ENCODE assay signal across 1 cellular context in the genomic region with DNA sequence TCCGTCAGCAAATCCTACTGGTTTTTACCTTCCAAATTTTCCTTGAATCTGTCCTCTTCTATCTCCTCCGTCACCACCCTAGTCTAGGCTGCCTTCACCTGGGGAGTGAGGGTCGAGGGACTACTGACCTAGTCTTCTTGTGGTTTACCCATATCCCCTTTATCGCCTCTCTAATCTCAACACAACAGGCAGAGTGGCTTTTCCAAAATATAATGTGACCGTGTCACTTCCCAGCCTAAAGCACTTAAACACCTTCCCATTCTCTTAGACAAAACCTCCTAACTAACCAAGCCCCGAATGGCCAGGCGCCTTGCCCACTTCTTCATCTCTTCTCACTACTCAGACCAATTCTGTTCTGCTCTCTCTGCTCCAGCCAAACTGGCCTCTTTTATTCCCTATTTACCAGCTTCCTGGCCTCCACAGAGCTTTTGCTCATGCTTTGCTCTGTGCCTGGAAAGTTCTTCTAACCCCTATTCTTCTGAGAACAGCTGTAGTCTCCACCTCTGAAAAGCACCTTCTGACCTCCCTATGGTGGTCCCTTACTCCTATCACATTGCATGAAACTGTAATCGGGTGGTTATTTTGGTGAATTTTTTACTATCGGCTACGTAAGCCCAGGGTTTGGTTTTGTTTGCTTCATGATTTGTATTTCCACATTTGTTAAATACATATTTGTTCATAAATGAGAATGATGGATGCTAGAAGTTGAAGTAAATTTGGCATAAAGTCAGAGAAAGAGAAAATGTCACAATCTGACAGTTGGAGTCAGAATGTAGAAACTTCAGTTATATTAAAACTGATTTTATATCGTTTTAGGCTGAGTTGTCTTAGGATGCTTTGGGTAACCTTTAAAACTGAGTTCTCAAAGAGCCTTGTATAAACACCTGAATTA.
TF ChIP-seq lines count a peak whose summit lies in the region.

No MANE protein-coding gene starts in this region.

TF ChIP-seq in K562, 482 proteins besides CTCF, POLR2A, EP300 and RAD21 (continued from another document and continues in another):
- TF ChIP-seq, protein P1, sequence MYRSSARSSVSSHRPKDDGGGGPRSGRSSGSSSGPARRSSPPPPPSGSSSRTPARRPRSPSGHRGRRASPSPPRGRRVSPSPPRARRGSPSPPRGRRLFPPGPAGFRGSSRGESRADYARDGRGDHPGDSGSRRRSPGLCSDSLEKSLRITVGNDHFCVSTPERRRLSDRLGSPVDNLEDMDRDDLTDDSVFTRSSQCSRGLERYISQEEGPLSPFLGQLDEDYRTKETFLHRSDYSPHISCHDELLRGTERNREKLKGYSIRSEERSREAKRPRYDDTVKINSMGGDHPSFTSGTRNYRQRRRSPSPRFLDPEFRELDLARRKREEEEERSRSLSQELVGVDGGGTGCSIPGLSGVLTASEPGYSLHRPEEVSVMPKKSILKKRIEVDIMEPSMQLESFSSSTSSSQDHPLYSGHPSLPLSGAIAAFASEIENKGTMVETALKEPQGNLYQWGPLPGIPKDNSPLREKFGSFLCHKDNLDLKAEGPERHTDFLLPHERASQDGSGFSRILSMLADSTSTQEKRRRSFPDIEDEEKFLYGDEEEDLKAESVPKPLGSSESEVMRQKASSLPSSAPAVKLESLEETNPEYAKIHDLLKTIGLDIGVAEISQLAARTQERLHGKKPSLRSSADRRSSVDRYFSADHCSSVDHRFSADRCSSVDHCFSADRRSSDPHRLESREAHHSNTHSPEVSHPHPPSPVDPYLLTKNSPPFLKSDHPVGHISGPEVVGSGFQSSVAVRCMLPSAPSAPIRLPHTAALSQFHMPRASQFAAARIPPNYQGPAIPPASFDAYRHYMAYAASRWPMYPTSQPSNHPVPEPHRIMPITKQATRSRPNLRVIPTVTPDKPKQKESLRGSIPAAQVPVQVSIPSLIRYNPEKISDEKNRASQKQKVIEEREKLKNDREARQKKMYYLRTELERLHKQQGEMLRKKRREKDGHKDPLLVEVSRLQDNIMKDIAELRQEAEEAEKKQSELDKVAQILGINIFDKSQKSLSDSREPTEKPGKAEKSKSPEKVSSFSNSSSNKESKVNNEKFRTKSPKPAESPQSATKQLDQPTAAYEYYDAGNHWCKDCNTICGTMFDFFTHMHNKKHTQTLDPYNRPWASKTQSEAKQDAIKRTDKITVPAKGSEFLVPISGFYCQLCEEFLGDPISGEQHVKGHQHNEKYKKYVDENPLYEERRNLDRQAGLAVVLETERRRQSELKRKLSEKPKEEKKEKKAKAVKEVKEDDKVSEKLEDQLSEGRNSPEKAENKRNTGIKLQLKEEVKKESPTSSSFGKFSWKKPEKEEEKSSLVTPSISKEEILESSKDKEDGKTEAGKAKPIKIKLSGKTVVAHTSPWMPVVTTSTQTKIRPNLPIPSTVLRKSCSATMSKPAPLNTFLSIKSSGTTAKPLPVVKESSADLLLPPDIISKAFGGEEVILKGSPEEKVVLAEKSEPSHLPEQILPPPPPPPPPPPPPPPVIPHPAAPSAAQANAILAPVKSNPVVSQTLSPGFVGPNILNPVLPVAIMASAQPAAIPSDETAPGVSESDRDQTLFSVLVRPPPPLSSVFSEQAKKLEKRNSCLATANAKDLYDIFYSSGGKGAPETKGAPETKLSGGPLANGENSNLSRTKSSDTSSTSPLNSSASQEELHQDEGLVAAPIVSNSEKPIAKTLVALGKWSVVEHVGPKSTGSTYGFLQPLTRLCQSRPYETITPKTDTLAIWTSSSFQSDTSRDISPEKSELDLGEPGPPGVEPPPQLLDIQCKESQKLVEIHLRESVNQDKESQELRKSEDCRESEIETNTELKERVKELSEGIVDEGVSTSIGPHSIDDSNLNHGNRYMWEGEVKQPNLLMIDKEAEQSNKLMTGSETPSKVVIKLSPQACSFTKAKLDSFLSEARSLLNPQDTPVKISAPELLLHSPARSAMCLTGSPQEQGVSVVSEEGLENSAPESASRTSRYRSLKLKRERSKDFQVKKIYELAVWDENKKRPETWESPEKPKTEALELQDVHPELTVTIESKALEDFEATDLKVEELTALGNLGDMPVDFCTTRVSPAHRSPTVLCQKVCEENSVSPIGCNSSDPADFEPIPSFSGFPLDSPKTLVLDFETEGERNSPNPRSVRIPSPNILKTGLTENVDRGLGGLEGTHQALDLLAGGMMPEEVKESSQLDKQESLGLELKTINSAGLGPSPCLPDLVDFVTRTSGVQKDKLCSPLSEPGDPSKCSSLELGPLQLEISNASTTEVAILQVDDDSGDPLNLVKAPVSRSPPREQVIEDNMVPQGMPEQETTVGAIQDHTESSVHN (IDR thresholded peaks at IDR 0.05; ENCODE audit: borderline replicate concordance in 1 of 2, low read depth in 1 of 2): no peak
- peak; percentile 43 for TF ChIP-seq TBP (optimal IDR thresholded peaks at IDR 0.05; ENCODE audit: low read depth, low read length)
- TF ChIP-seq, protein P2, sequence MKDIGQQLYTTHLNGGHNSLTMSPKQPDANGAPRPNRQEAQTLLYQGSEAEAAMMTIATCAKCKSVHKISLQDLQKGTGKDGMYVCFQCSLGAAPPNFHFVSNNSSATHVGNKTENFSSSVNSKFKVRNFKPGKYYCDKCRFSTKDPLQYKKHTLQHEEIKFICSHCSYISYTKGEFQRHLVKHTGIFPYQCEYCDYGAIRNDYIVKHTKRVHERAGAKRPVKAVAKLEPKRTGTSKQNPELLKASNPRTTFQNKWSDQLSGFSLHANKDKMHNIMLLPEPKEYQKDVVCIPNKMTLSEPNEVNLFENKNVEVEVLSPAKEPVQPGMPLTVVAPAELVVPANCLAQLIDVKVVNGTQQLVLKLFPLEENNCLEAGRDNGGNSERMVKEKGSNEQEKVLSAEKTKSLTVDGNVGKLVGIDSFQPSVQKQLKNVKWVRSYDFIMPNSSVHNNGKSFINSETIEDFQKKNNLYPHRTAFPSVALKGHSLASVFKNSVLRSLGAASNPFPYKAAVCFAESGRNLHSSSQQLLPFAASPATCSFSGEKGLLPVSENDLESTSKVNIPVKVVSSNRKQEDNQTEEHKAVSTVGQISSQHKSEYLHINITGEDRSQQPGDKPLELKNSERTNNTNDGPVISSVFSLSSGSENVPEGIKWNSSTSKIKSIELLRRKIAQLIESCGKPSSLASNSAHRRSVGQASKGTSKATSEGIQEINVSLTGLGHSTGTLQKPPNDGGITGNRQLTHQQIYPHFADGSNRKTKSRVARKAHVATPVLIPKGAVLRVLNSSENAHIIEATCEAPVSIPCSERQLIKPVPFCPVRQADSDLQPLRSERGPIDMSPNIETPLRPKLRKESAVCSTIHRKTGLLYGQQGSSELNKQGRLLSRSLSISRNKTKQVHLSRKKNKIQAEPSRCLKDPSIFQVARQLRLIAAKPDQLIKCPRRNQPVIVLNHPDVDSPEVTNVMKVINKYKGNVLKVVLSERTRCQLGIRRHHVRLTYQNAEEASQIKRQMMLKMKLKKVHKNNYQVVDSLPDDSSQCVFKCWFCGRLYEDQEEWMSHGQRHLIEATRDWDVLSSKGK (CRISPR knock-in tag; IDR thresholded peaks at IDR 0.05): no peak
- TF ChIP-seq ZNF347 (CRISPR knock-in tag; IDR thresholded peaks at IDR 0.05; ENCODE audit: low read depth): peak; percentile 67; the same call in 1 of the 2 replicates
- no peak for TF ChIP-seq SAFB (IDR thresholded peaks at IDR 0.05; ENCODE audit: borderline replicate concordance, low read depth, low read length)
- TF ChIP-seq, protein P3, sequence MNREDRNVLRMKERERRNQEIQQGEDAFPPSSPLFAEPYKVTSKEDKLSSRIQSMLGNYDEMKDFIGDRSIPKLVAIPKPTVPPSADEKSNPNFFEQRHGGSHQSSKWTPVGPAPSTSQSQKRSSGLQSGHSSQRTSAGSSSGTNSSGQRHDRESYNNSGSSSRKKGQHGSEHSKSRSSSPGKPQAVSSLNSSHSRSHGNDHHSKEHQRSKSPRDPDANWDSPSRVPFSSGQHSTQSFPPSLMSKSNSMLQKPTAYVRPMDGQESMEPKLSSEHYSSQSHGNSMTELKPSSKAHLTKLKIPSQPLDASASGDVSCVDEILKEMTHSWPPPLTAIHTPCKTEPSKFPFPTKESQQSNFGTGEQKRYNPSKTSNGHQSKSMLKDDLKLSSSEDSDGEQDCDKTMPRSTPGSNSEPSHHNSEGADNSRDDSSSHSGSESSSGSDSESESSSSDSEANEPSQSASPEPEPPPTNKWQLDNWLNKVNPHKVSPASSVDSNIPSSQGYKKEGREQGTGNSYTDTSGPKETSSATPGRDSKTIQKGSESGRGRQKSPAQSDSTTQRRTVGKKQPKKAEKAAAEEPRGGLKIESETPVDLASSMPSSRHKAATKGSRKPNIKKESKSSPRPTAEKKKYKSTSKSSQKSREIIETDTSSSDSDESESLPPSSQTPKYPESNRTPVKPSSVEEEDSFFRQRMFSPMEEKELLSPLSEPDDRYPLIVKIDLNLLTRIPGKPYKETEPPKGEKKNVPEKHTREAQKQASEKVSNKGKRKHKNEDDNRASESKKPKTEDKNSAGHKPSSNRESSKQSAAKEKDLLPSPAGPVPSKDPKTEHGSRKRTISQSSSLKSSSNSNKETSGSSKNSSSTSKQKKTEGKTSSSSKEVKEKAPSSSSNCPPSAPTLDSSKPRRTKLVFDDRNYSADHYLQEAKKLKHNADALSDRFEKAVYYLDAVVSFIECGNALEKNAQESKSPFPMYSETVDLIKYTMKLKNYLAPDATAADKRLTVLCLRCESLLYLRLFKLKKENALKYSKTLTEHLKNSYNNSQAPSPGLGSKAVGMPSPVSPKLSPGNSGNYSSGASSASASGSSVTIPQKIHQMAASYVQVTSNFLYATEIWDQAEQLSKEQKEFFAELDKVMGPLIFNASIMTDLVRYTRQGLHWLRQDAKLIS (CRISPR knock-in tag; IDR thresholded peaks at IDR 0.05): no peak
- TF ChIP-seq, protein P4, sequence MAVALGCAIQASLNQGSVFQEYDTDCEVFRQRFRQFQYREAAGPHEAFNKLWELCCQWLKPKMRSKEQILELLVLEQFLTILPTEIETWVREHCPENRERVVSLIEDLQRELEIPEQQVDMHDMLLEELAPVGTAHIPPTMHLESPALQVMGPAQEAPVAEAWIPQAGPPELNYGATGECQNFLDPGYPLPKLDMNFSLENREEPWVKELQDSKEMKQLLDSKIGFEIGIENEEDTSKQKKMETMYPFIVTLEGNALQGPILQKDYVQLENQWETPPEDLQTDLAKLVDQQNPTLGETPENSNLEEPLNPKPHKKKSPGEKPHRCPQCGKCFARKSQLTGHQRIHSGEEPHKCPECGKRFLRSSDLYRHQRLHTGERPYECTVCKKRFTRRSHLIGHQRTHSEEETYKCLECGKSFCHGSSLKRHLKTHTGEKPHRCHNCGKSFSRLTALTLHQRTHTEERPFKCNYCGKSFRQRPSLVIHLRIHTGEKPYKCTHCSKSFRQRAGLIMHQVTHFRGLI (CRISPR knock-in tag; IDR thresholded peaks at IDR 0.05): no peak
- no peak for TF ChIP-seq HDAC1 (IDR thresholded peaks at IDR 0.05)
- TF ChIP-seq ZNF584 (CRISPR knock-in tag; IDR thresholded peaks at IDR 0.05; ENCODE audit: low read depth): no peak
- peak; percentile 83 for TF ChIP-seq RBM39 (optimal IDR thresholded peaks at IDR 0.05; ENCODE audit: low read depth, low read length)
- no peak for TF ChIP-seq FOS (IDR thresholded peaks at IDR 0.05; ENCODE audit: extremely low read depth, insufficient read length)
- TF ChIP-seq, protein P5, sequence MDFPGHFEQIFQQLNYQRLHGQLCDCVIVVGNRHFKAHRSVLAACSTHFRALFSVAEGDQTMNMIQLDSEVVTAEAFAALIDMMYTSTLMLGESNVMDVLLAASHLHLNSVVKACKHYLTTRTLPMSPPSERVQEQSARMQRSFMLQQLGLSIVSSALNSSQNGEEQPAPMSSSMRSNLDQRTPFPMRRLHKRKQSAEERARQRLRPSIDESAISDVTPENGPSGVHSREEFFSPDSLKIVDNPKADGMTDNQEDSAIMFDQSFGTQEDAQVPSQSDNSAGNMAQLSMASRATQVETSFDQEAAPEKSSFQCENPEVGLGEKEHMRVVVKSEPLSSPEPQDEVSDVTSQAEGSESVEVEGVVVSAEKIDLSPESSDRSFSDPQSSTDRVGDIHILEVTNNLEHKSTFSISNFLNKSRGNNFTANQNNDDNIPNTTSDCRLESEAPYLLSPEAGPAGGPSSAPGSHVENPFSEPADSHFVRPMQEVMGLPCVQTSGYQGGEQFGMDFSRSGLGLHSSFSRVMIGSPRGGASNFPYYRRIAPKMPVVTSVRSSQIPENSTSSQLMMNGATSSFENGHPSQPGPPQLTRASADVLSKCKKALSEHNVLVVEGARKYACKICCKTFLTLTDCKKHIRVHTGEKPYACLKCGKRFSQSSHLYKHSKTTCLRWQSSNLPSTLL (IDR thresholded peaks at IDR 0.05): no peak
- no peak for TF ChIP-seq HDGF (IDR thresholded peaks at IDR 0.05)
- TF ChIP-seq, protein P6, sequence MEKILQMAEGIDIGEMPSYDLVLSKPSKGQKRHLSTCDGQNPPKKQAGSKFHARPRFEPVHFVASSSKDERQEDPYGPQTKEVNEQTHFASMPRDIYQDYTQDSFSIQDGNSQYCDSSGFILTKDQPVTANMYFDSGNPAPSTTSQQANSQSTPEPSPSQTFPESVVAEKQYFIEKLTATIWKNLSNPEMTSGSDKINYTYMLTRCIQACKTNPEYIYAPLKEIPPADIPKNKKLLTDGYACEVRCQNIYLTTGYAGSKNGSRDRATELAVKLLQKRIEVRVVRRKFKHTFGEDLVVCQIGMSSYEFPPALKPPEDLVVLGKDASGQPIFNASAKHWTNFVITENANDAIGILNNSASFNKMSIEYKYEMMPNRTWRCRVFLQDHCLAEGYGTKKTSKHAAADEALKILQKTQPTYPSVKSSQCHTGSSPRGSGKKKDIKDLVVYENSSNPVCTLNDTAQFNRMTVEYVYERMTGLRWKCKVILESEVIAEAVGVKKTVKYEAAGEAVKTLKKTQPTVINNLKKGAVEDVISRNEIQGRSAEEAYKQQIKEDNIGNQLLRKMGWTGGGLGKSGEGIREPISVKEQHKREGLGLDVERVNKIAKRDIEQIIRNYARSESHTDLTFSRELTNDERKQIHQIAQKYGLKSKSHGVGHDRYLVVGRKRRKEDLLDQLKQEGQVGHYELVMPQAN (IDR thresholded peaks at IDR 0.05; ENCODE audit: borderline replicate concordance): no peak
- TF ChIP-seq NRF1 (conservative IDR thresholded peaks at IDR 0.05 in 1 of 2, IDR thresholded peaks at IDR 0.05 in 1 of 2): no peak
- no peak for TF ChIP-seq NFYB (IDR thresholded peaks at IDR 0.05; ENCODE audit: extremely low read depth, insufficient read length)
- 0 out of 2 replicates have a peak, but pooled peaks have one; percentile 7 for TF ChIP-seq PYGO2 (tag; IDR thresholded peaks at IDR 0.05)
- TF ChIP-seq ZNF3 (CRISPR knock-in tag; IDR thresholded peaks at IDR 0.05): no peak
- TF ChIP-seq, protein P7, sequence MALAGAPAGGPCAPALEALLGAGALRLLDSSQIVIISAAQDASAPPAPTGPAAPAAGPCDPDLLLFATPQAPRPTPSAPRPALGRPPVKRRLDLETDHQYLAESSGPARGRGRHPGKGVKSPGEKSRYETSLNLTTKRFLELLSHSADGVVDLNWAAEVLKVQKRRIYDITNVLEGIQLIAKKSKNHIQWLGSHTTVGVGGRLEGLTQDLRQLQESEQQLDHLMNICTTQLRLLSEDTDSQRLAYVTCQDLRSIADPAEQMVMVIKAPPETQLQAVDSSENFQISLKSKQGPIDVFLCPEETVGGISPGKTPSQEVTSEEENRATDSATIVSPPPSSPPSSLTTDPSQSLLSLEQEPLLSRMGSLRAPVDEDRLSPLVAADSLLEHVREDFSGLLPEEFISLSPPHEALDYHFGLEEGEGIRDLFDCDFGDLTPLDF (CRISPR knock-in tag; IDR thresholded peaks at IDR 0.05): peak; percentile 47; the same call in 1 of the 2 replicates
- no peak for TF ChIP-seq MBD2 (IDR thresholded peaks at IDR 0.05; ENCODE audit: borderline replicate concordance, low read depth)
- no peak for TF ChIP-seq POLR2G (IDR thresholded peaks at IDR 0.05; ENCODE audit: low read depth, low read length)
- no peak for TF ChIP-seq TAF9B (IDR thresholded peaks at IDR 0.05; ENCODE audit: partially characterized antibody)
